24 cellular contexts compared by ENCODE assay signal in the genomic region with DNA sequence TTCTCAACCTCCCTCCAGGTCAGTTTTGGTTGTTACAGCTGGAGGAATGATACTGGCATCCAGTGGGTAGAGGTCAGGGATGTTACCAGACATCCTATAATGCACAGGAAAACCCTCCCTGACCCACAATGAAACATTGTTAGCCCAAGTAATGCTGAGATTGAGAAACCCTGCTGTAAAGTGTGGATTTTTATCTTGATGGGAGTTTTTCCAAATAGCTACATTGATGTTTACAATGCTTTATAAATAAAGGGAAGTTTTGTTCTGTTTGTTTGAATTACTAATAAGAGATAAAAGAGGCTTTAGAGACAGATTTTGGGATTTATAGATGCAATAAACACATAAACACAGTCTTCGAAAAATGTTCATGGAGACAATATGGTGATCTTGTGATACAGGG.
DNase-seq lines count a peak whose midpoint lies in the region; ATAC-seq, FAIRE-seq and TF ChIP-seq lines count a peak whose summit lies in the region.
"Had no signal": no experiment of that assay in that cellular context is flagged by ENCODE, and none has a peak within 500 bp of the region (broad histone marks: within the 10 kb centered on the region; RNA-seq: fewer than 3 reads in every experiment).

No MANE protein-coding gene starts in this region.

- peak; percentile 6 for DNase-seq in ELR (ENCODE audit: low read depth)
- peak; percentile 80 for DNase-seq in PC-3
- DNase-seq in mucosa of descending colon: no peak
- DNase-seq in NCI-H524 (lab: John Stamatoyannopoulos, UW): no peak
- no peak for DNase-seq in H7
- DNase-seq: activated CD4-positive, alpha-beta T cell treated with anti-CD3 and anti-CD28 coated beads, Interleukin-2, amount 10 ng/mL, durations not matched to agents 7 days and 5 days; activated CD8-positive, alpha-beta memory T cell treated with anti-CD3 and anti-CD28 coated beads, Interleukin-2, amount 10 ng/mL, durations not matched to agents 7 days and 5 days; CD4-positive, alpha-beta memory T cell; effector memory CD4-positive, alpha-beta T cell; HCEC 1CT; midbrain; MV-4-11; NCI-H1694 treated with DMSO at 0.1 percent for 48 hours; NCI-H69; OCI-M1; stimulated activated CD4-positive, alpha-beta T cell treated with anti-CD3 and anti-CD28 coated beads, Interleukin-1b, Interleukin-23, amount 100 ng/mL, for 48 hours had no signal

- peak overlapping the region; percentile 46 for H3K27ac ChIP-seq in PC-3 (ENCODE audit: low read length)

- no peak overlapping the region for H3K4me3 ChIP-seq in PC-3 (ENCODE audit: low read length)
- no peak overlapping the region for H3K4me3 ChIP-seq in mucosa of descending colon
- H3K4me3 ChIP-seq in H7 (ENCODE audit: insufficient read depth, low read depth, low read length): no peak overlapping the region
- H3K4me3 ChIP-seq: K562 had no signal

- no peaks in the 10 kb centered on the region for H3K79me2 ChIP-seq in PC-3 (ENCODE audit: low read length)

- H3K27me3 ChIP-seq in PC-3 (ENCODE audit: low read length): no peaks in the 10 kb centered on the region
- H3K27me3 ChIP-seq in H7 (ENCODE audit: control insufficient read depth, insufficient read depth, low read length): no peaks in the 10 kb centered on the region

- ATAC-seq in PC-3: peak; percentile 42
- peak; percentile 69 for ATAC-seq in mucosa of descending colon
- ATAC-seq in GM21528 (IDR thresholded peaks at IDR 0.05; ENCODE audit: low FRiP score, unreplicated experiment): no peak
- ATAC-seq in GM18861 (IDR thresholded peaks at IDR 0.05; ENCODE audit: unreplicated experiment): no peak
- ATAC-seq: activated CD8-positive, alpha-beta memory T cell treated with anti-CD3 and anti-CD28 coated beads, Interleukin-2, amount 10 ng/mL, durations not matched to agents 7 days and 5 days; activated naive CD4-positive, alpha-beta T cell treated with anti-CD3 and anti-CD28 coated beads, Interleukin-2, amount 50 U/mL, for 72 hours; activated T-helper 17 cell treated with anti-CD3 and anti-CD28 coated beads, Interleukin-2, amount 50 U/mL, for 72 hours; K562; stimulated activated effector memory CD8-positive, alpha-beta T cell treated with anti-CD3 and anti-CD28 coated beads, Interleukin-12 subunit alpha, Interleukin-12 subunit beta, amount 100 ng/mL, for 72 hours had no signal

- no peaks in the 10 kb centered on the region for H4K20me1 ChIP-seq in PC-3 (ENCODE audit: low read length)

- H3K9me3 ChIP-seq in PC-3 (ENCODE audit: low read length) (no peaks in the 10 kb centered on the region), mucosa of descending colon (no peaks in the 10 kb centered on the region)

- POLR2A ChIA-PET in PC-3 (lab: Charles Lee; ENCODE audit: unreplicated experiment): interaction anchor here (0.7 kb wide), 1 partner anchor 17 kb away, joined by 5 read pairs; no protein-coding TSS in a partner anchor

- BruUV-seq in PC-3 (replicated peaks; lab: Mats Ljungman, UMichigan): no TSS peak

- no peak overlapping the region for H3K9ac ChIP-seq in PC-3 (ENCODE audit: low read length)

- CTCF ChIA-PET in PC-3 (lab: Charles Lee): interaction anchor here (0.6 kb wide), 1 partner anchor 14 kb away, joined by 3 read pairs; no protein-coding TSS in a partner anchor

- TF ChIP-seq CTCF in PC-3 (conservative IDR thresholded peaks at IDR 0.05; ENCODE audit: low read depth, low read length): no peak
- no peak for TF ChIP-seq CTCF in mucosa of descending colon (IDR thresholded peaks at IDR 0.05)

- intact Hi-C loops in PC-3 (cut with micrococcal nuclease): no loop called here
- intact Hi-C loops in mucosa of descending colon (cut with DNase I, micrococcal nuclease): no loop called here

- H2AFZ ChIP-seq in PC-3 (ENCODE audit: low read length): no peak overlapping the region

- H3K36me3 ChIP-seq in PC-3 (ENCODE audit: low read depth, low read length) (no peaks in the 10 kb centered on the region), mucosa of descending colon (ENCODE audit: low read depth) (no peaks in the 10 kb centered on the region), H7 (replicated peaks; ENCODE audit: control insufficient read depth, insufficient read depth, low read length) (no peaks in the 10 kb centered on the region)

- FAIRE-seq in endometrium (lab: Jason Lieb, UNC): peak; percentile 95
- FAIRE-seq: GM18507, K562 had no signal

- H3K4me1 ChIP-seq in PC-3 (ENCODE audit: insufficient read depth, low read length) (peaks cover 29% of the 10 kb centered on the region), mucosa of descending colon (ENCODE audit: low read depth) (peaks cover 4% of the 10 kb centered on the region)

- H3K4me2 ChIP-seq in PC-3 (ENCODE audit: low read length): 0 out of 2 replicates have a peak overlapping the region, but pooled peaks have one; percentile 7

- H3F3A ChIP-seq in PC-3 (ENCODE audit: low read length, unreplicated experiment): peaks cover 4% of the 10 kb centered on the region

- H3K9me2 ChIP-seq in PC-3 (replicated peaks; ENCODE audit: low read length): no peaks in the 10 kb centered on the region

Comparison
In these comparisons a context has a peak if more than half of its experiments do, and no peak if none do; other contexts are left out.
1. DNase-seq: peak in ELR (single experiment) and PC-3 (single experiment); none in mucosa of descending colon (0 of 3), NCI-H524 (0 of 2) and H7 (single experiment).
2. ATAC-seq: peak in PC-3 (single experiment) and mucosa of descending colon (single experiment); none in GM21528 (single experiment) and GM18861 (single experiment).